Comparison of ENCODE assay signal across 10 cellular contexts in the genomic region with DNA sequence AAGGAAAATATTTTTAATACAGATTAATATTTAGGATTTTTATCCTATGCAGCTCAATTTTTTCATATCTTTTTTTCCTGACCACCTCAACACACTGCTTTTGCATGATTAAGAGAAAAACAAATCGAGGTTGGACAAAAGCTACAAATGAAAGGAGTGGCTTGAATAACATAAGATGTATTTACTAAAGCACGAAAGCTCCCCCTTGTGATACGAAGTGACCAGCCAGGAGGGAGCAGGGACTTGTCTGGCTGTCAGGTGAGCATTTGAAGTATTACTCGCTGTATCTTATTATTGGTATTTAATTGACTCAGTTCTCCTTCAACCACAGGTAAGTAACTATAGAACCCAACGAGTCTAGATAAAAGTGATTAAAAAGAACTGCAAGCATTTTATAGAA.
DNase-seq lines count a peak whose midpoint lies in the region; ATAC-seq and TF ChIP-seq lines count a peak whose summit lies in the region.
"Had no signal": no experiment of that assay in that cellular context is flagged by ENCODE, and none has a peak within 500 bp of the region (broad histone marks: within the 10 kb centered on the region; RNA-seq: fewer than 3 reads in every experiment).

No MANE protein-coding gene starts in this region.

- POLR2A ChIA-PET in OCI-LY7 (lab: Charles Lee): no interaction called here

- H4K20me1 ChIP-seq in MM.1S (ENCODE audit: insufficient read depth, low read length): no peaks in the 10 kb centered on the region
- H4K20me1 ChIP-seq in OCI-LY7 (ENCODE audit: insufficient read depth, low read length): no peaks in the 10 kb centered on the region

- H3K27me3 Mint-ChIP-seq in stimulated activated memory B cell treated with anti-CD40 and anti-IgM and Interleukin-4, amounts not matched to agents 10 μg/mL and 1 μg/mL and 100 μg/mL, for 72 hours: no peaks in the 10 kb centered on the region

- no peaks in the 10 kb centered on the region for H3K36me3 Mint-ChIP-seq in stimulated activated memory B cell treated with anti-CD40 and anti-IgM and Interleukin-4, amounts not matched to agents 10 μg/mL and 1 μg/mL and 100 μg/mL, for 72 hours
- H3K36me3 Mint-ChIP-seq: activated naive CD8-positive, alpha-beta T cell treated with anti-CD3 and anti-CD28 coated beads, Interleukin-2, amount 10 ng/mL, durations not matched to agents 7 days and 5 days had no signal

- DNase-seq in DMS53 treated with DMSO at 0.1 percent for 48 hours (lab: John Stamatoyannopoulos, UW; ENCODE audit: unreplicated experiment) (peak; percentile 53), MM.1S (peak; percentile 73), OCI-LY7 (ENCODE audit: low spot score) (peak; percentile 54), iPS-NIHi11 (ENCODE audit: low spot score) (peak; percentile 50), epidermal melanocyte (ENCODE audit: insufficient read length, low spot score) (no peak), OCI-M2 (lab: John Stamatoyannopoulos, UW; ENCODE audit: unreplicated experiment) (no peak), lower lobe of right lung (no peak)
- DNase-seq: activated naive CD8-positive, alpha-beta T cell treated with anti-CD3 and anti-CD28 coated beads, Interleukin-2, amount 10 ng/mL, durations not matched to agents 7 days and 5 days; sigmoid colon had no signal

- ATAC-seq in stimulated activated memory B cell treated with anti-CD40 and anti-IgM and Interleukin-4, amounts not matched to agents 10 μg/mL and 1 μg/mL and 100 μg/mL, for 72 hours: no peak
- ATAC-seq in lower lobe of right lung: no peak

- peak overlapping the region; percentile 15; the same call in 1 of the 2 replicates for H3K4me2 ChIP-seq in MM.1S (ENCODE audit: low read depth, low read length)
- 0 out of 2 replicates have a peak overlapping the region, but pooled peaks have one; percentile 54 for H3K4me2 ChIP-seq in OCI-LY7 (ENCODE audit: low read length)

- H3F3A ChIP-seq in MM.1S (ENCODE audit: insufficient read depth, low read length): peaks cover 16% of the 10 kb centered on the region

- no peaks in the 10 kb centered on the region for H3K79me2 ChIP-seq in MM.1S (ENCODE audit: low read length)
- H3K79me2 ChIP-seq in OCI-LY7 (ENCODE audit: insufficient read depth, low read depth, low read length): no peaks in the 10 kb centered on the region

- intact Hi-C loops in OCI-LY7 (cut with micrococcal nuclease; ENCODE audit: unreplicated experiment): no loop called here
- intact Hi-C loops in lower lobe of right lung (cut with DNase I): no loop called here

- H3K9ac ChIP-seq in MM.1S (ENCODE audit: low read length): no peak overlapping the region

- H3K27ac ChIP-seq in MM.1S (ENCODE audit: low read length) (no peak overlapping the region), OCI-LY7 (ENCODE audit: low read depth, low read length, poor library complexity, severe bottlenecking) (no peak overlapping the region), lower lobe of right lung (no peak overlapping the region)
- H3K27ac ChIP-seq: sigmoid colon had no signal

- H3K4me3 ChIP-seq in MM.1S (ENCODE audit: low read length) (no peak overlapping the region), OCI-LY7 (ENCODE audit: low read depth, low read length, poor library complexity, severe bottlenecking) (no peak overlapping the region), lower lobe of right lung (no peak overlapping the region)
- H3K4me3 ChIP-seq: sigmoid colon had no signal

- TF ChIP-seq CTCF in MM.1S (IDR thresholded peaks at IDR 0.05; ENCODE audit: low read length): peak; percentile 61
- peak; percentile 78 for TF ChIP-seq CTCF in OCI-LY7 (conservative IDR thresholded peaks at IDR 0.05; ENCODE audit: low read length)
- TF ChIP-seq CTCF in lower lobe of right lung (IDR thresholded peaks at IDR 0.05): no peak

- H3K27me3 ChIP-seq in MM.1S (replicated peaks; ENCODE audit: insufficient read depth, low read length) (no peaks in the 10 kb centered on the region), lower lobe of right lung (ENCODE audit: low read depth) (no peaks in the 10 kb centered on the region)
- H3K27me3 ChIP-seq: sigmoid colon had no signal

- H3K4me3 Mint-ChIP-seq in stimulated activated memory B cell treated with anti-CD40 and anti-IgM and Interleukin-4, amounts not matched to agents 10 μg/mL and 1 μg/mL and 100 μg/mL, for 72 hours: no peak overlapping the region
- H3K4me3 Mint-ChIP-seq: activated naive CD8-positive, alpha-beta T cell treated with anti-CD3 and anti-CD28 coated beads, Interleukin-2, amount 10 ng/mL, durations not matched to agents 7 days and 5 days had no signal

- H3K9me2 ChIP-seq in MM.1S (replicated peaks; ENCODE audit: insufficient read depth, low read length) (no peaks in the 10 kb centered on the region), OCI-LY7 (ENCODE audit: insufficient read depth, low read length) (no peaks in the 10 kb centered on the region)

- H3K9me3 Mint-ChIP-seq in stimulated activated memory B cell treated with anti-CD40 and anti-IgM and Interleukin-4, amounts not matched to agents 10 μg/mL and 1 μg/mL and 100 μg/mL, for 72 hours: no peaks in the 10 kb centered on the region
- H3K9me3 Mint-ChIP-seq: activated naive CD8-positive, alpha-beta T cell treated with anti-CD3 and anti-CD28 coated beads, Interleukin-2, amount 10 ng/mL, durations not matched to agents 7 days and 5 days had no signal

- no TSS peak for BruUV-seq in OCI-LY7 (replicated peaks; lab: Mats Ljungman, UMichigan)

- CTCF ChIA-PET in OCI-LY7 (lab: Charles Lee; ENCODE audit: unreplicated experiment): no interaction called here

- no peaks in the 10 kb centered on the region for H3K36me3 ChIP-seq in MM.1S (replicated peaks; ENCODE audit: insufficient read depth, low read length)
- no peaks in the 10 kb centered on the region for H3K36me3 ChIP-seq in OCI-LY7 (ENCODE audit: insufficient read depth, low read length)
- H3K36me3 ChIP-seq in lower lobe of right lung: no peaks in the 10 kb centered on the region
- H3K36me3 ChIP-seq: sigmoid colon had no signal

- H2AFZ ChIP-seq in MM.1S (ENCODE audit: low read length) (no peak overlapping the region), OCI-LY7 (ENCODE audit: low read length) (no peak overlapping the region)

- peaks cover 9% of the 10 kb centered on the region for H3K4me1 Mint-ChIP-seq in stimulated activated memory B cell treated with anti-CD40 and anti-IgM and Interleukin-4, amounts not matched to agents 10 μg/mL and 1 μg/mL and 100 μg/mL, for 72 hours
- H3K4me1 Mint-ChIP-seq: activated naive CD8-positive, alpha-beta T cell treated with anti-CD3 and anti-CD28 coated beads, Interleukin-2, amount 10 ng/mL, durations not matched to agents 7 days and 5 days had no signal

- H3K27ac Mint-ChIP-seq in stimulated activated memory B cell treated with anti-CD40 and anti-IgM and Interleukin-4, amounts not matched to agents 10 μg/mL and 1 μg/mL and 100 μg/mL, for 72 hours: no peak overlapping the region
- H3K27ac Mint-ChIP-seq: activated naive CD8-positive, alpha-beta T cell treated with anti-CD3 and anti-CD28 coated beads, Interleukin-2, amount 10 ng/mL, durations not matched to agents 7 days and 5 days had no signal

- H3K4me1 ChIP-seq in MM.1S (ENCODE audit: low read length) (peaks cover 27% of the 10 kb centered on the region), OCI-LY7 (ENCODE audit: insufficient read depth, low read length, poor library complexity, severe bottlenecking) (peaks cover 26% of the 10 kb centered on the region), lower lobe of right lung (no peaks in the 10 kb centered on the region)
- H3K4me1 ChIP-seq: sigmoid colon had no signal

- H3K9me3 ChIP-seq in MM.1S (replicated peaks; ENCODE audit: insufficient read depth, low read length) (no peaks in the 10 kb centered on the region), OCI-LY7 (ENCODE audit: low read length) (no peaks in the 10 kb centered on the region), lower lobe of right lung (no peaks in the 10 kb centered on the region)
- H3K9me3 ChIP-seq: sigmoid colon had no signal

Comparison
In these comparisons a context has a peak if more than half of its experiments do, and no peak if none do; other contexts are left out.
1. DNase-seq: peak in DMS53 treated with DMSO at 0.1 percent for 48 hours (single experiment), MM.1S (single experiment), OCI-LY7 (single experiment) and iPS-NIHi11 (single experiment); none in epidermal melanocyte (single experiment), OCI-M2 (single experiment) and lower lobe of right lung (single experiment).